Comparison of ENCODE assay signal across 23 cellular contexts in genomic region chr11:79931692-79932091, GRCh38.
"Had no signal": no experiment of that assay in that cellular context is flagged by ENCODE, and none has a peak within 500 bp of the region (broad histone marks: within the 10 kb centered on the region; RNA-seq: fewer than 3 reads in every experiment).

No MANE protein-coding gene starts in this region.

- H3K27ac Mint-ChIP-seq: activated CD4-positive, alpha-beta memory T cell treated with anti-CD3 and anti-CD28 coated beads for 36 hours; activated naive CD4-positive, alpha-beta T cell treated with anti-CD3 and anti-CD28 coated beads for 36 hours; activated naive CD8-positive, alpha-beta T cell; activated T-helper 17 cell treated with anti-CD3 and anti-CD28 coated beads, Interleukin-2, amount 50 U/mL, for 72 hours; IgD-negative memory B cell; T-helper 1 cell treated with Interleukin-12 subunit alpha and Interleukin-12 subunit beta and Interleukin-4 antibody, amounts not matched to agents 30 μg/mL and 1 μg/mL, for 36 hours had no signal

- ATAC-seq: activated T-helper 17 cell treated with anti-CD3 and anti-CD28 coated beads, Interleukin-2, amount 50 U/mL, for 72 hours had no signal

- H3K27me3 Mint-ChIP-seq: activated CD4-positive, alpha-beta memory T cell treated with anti-CD3 and anti-CD28 coated beads for 36 hours; activated naive CD8-positive, alpha-beta T cell; activated T-helper 17 cell treated with anti-CD3 and anti-CD28 coated beads, Interleukin-2, amount 50 U/mL, for 72 hours; IgD-negative memory B cell had no signal

- DNase-seq: activated CD4-positive, alpha-beta memory T cell treated with anti-CD3 and anti-CD28 coated beads for 36 hours; activated CD4-positive, alpha-beta T cell treated with anti-CD3 and anti-CD28 coated beads for 48 hours; activated CD4-positive, CD25-positive, alpha-beta regulatory T cell treated with anti-CD3 and anti-CD28 coated beads, Interleukin-2, amount 50 U/mL, for 72 hours; activated CD8-positive, alpha-beta memory T cell treated with anti-CD3 and anti-CD28 coated beads for 24 hours; activated gamma-delta T cell; activated naive CD4-positive, alpha-beta T cell treated with anti-CD3 and anti-CD28 coated beads for 36 hours; activated T-cell treated with anti-CD3 and anti-CD28 coated beads, Interleukin-2, amount 50 U/mL, for 48 hours; amygdala; brain microvascular endothelial cell; KG1; NCI-H1092; NCI-H1417; NCI-H1930; NCI-H2107; NCI-H345; NCI-H510A treated with DMSO at 0.1 percent for 48 hours; NK-92 treated with Interleukin-12 subunit alpha and Interleukin-12 subunit beta, amount 100 ng/mL, for 24 hours; Peyer's patch; SHP77 had no signal

- H3K36me3 Mint-ChIP-seq: activated CD4-positive, alpha-beta memory T cell treated with anti-CD3 and anti-CD28 coated beads for 36 hours; activated naive CD8-positive, alpha-beta T cell had no signal

- H3K4me3 Mint-ChIP-seq: activated CD4-positive, alpha-beta memory T cell treated with anti-CD3 and anti-CD28 coated beads for 36 hours; activated naive CD4-positive, alpha-beta T cell treated with anti-CD3 and anti-CD28 coated beads for 36 hours; activated naive CD8-positive, alpha-beta T cell; activated T-helper 17 cell treated with anti-CD3 and anti-CD28 coated beads, Interleukin-2, amount 50 U/mL, for 72 hours; IgD-negative memory B cell; T-helper 1 cell treated with Interleukin-12 subunit alpha and Interleukin-12 subunit beta and Interleukin-4 antibody, amounts not matched to agents 30 μg/mL and 1 μg/mL, for 36 hours had no signal

- H3K4me1 Mint-ChIP-seq: activated T-helper 17 cell treated with anti-CD3 and anti-CD28 coated beads, Interleukin-2, amount 50 U/mL, for 72 hours; IgD-negative memory B cell had no signal
